8 cellular contexts compared by ENCODE assay signal in genomic region chrX:153922932-153923857, GRCh38. TPM values are rescaled to one million over a fixed set of nuclear protein-coding genes. Genes with fewer than 3 reads are reported as not detected.
DNase-seq lines count a peak whose midpoint lies in the region; ATAC-seq, FAIRE-seq and TF ChIP-seq lines count a peak whose summit lies in the region.

No MANE protein-coding gene starts in this region.

- H3K36me3 Mint-ChIP-seq in T-helper 1 cell treated with Interleukin-12 subunit alpha and Interleukin-12 subunit beta and Interleukin-4 antibody, amounts not matched to agents 30 μg/mL and 1 μg/mL, for 36 hours (ENCODE audit: low read depth): peaks cover 28% of the 10 kb centered on the region
- H3K36me3 Mint-ChIP-seq in MCF 10A (ENCODE audit: insufficient read depth, unreplicated experiment): no peaks in the 10 kb centered on the region

- WGBS in HepG2 (ENCODE audit: low lambda C conversion rate): 38% methylated on average over 7 of the region's 25 CpGs

- H3K9me3 Mint-ChIP-seq in T-helper 1 cell treated with Interleukin-12 subunit alpha and Interleukin-12 subunit beta and Interleukin-4 antibody, amounts not matched to agents 30 μg/mL and 1 μg/mL, for 36 hours: no peaks in the 10 kb centered on the region
- no peaks in the 10 kb centered on the region for H3K9me3 Mint-ChIP-seq in MCF 10A (ENCODE audit: unreplicated experiment)

- no peaks in the 10 kb centered on the region for H3K27me3 Mint-ChIP-seq in T-helper 1 cell treated with Interleukin-12 subunit alpha and Interleukin-12 subunit beta and Interleukin-4 antibody, amounts not matched to agents 30 μg/mL and 1 μg/mL, for 36 hours (ENCODE audit: low read depth)
- peaks cover 22% of the 10 kb centered on the region for H3K27me3 Mint-ChIP-seq in MCF 10A (ENCODE audit: insufficient read depth, unreplicated experiment)

- no peaks in the 10 kb centered on the region for H3K79me2 ChIP-seq in HepG2 (ENCODE audit: insufficient read depth, low read length)

- 0 out of 2 replicates have a peak overlapping the region, but pooled peaks have one; percentile 29 for H3K9ac ChIP-seq in HepG2 (ENCODE audit: insufficient read depth, low read depth, low read length)

- TF ChIP-seq CTCF in MCF 10A (IDR thresholded peaks at IDR 0.05; ENCODE audit: unreplicated experiment): peak; percentile 59
- TF ChIP-seq CTCF in HepG2 (CRISPR knock-in tag; IDR thresholded peaks at IDR 0.05): peak; percentile 64

- in situ Hi-C loops in HepG2 (cut with HindIII; ENCODE audit: extremely low pct_ligation_motif_present, low pct_unique_long_range_greater_than_20kb): no loop called here

- no peak overlapping the region for H3K27ac ChIP-seq in HepG2 (ENCODE audit: extremely low read length, insufficient read depth, low read length)

- H3K4me2 ChIP-seq in HepG2 (ENCODE audit: low read depth, low read length): peak overlapping the region; percentile 70

- peaks cover 21% of the 10 kb centered on the region for H3K4me1 Mint-ChIP-seq in T-helper 1 cell treated with Interleukin-12 subunit alpha and Interleukin-12 subunit beta and Interleukin-4 antibody, amounts not matched to agents 30 μg/mL and 1 μg/mL, for 36 hours (ENCODE audit: low read depth)
- peaks cover 9% of the 10 kb centered on the region for H3K4me1 Mint-ChIP-seq in MCF 10A (ENCODE audit: insufficient read depth, unreplicated experiment)

- peak overlapping the region; percentile 68 for H3K27ac Mint-ChIP-seq in T-helper 1 cell treated with Interleukin-12 subunit alpha and Interleukin-12 subunit beta and Interleukin-4 antibody, amounts not matched to agents 30 μg/mL and 1 μg/mL, for 36 hours
- no peak overlapping the region for H3K27ac Mint-ChIP-seq in MCF 10A (ENCODE audit: low read depth, unreplicated experiment)

- no peaks in the 10 kb centered on the region; a peak in 2 of 5 replicates for H3K27me3 ChIP-seq in HepG2 (ENCODE audit: control insufficient read depth in 1 of 2, insufficient read depth in 2 of 2, low read length in 2 of 2)

- H2AFZ ChIP-seq in HepG2 (ENCODE audit: low read length): no peak overlapping the region

- TF ChIP-seq RAD21 in HepG2 (CRISPR knock-in tag; IDR thresholded peaks at IDR 0.05): no peak

- H3K36me3 ChIP-seq in HepG2 (replicated peaks in 1 of 2; ENCODE audit: control insufficient read depth in 1 of 2, insufficient read depth in 2 of 2, low read length in 2 of 2): no peaks in the 10 kb centered on the region

- no peak for TF ChIP-seq POLR2A in HepG2 (IDR thresholded peaks at IDR 0.05; ENCODE audit: insufficient read depth in 1 of 2, low read depth in 2 of 2, low read length in 2 of 2)

- TF ChIP-seq EP300 in HepG2 (IDR thresholded peaks at IDR 0.05; ENCODE audit: low read depth in 2 of 2, low read length in 2 of 2) (no peak), HepG2 (CRISPR knock-in tag; IDR thresholded peaks at IDR 0.05; ENCODE audit: borderline replicate concordance) (no peak)

- peak overlapping the region in 1 of 3 experiments; percentile 59; a peak in 2 of 6 replicates for H3K4me3 ChIP-seq in HepG2 (replicated peaks in 1 of 3; ENCODE audit: insufficient read depth in 1 of 3, low read depth in 2 of 3, low read length in 3 of 3)

- FAIRE-seq in HepG2 (lab: Jason Lieb, UNC): peak; percentile 53

- peak; percentile 69 for ATAC-seq in HepG2
- no peak for ATAC-seq in HG02763 (IDR thresholded peaks at IDR 0.05; ENCODE audit: unreplicated experiment)
- ATAC-seq in GM21786 (IDR thresholded peaks at IDR 0.05; ENCODE audit: unreplicated experiment): no peak
- no peak for ATAC-seq in GM21737 (IDR thresholded peaks at IDR 0.05; ENCODE audit: unreplicated experiment)

- intact Hi-C loops in MCF 10A (cut with micrococcal nuclease) (no loop called here), HepG2 (cut with micrococcal nuclease; ENCODE audit: unreplicated experiment) (no loop called here)

- H3K4me1 ChIP-seq in HepG2 (ENCODE audit: insufficient read depth, low read length): peaks cover 55% of the 10 kb centered on the region

- DNase-seq in T-helper 1 cell (no peak), NCI-H226 (peak; percentile 26), MCF 10A (ENCODE audit: unreplicated experiment) (peak; percentile 63), HepG2 (ENCODE audit: low spot score) (no peak)

- POLR2A ChIA-PET in MCF 10A (lab: Yijun Ruan, JAX): interaction anchor here (0.6 to 1.5 kb wide), 6 partner anchors 12 to 191 kb away, joined by 3 to 4 read pairs (median 3); partner anchors contain the start of genes HCFC1, IDH3G and SSR4
- POLR2A ChIA-PET in HepG2 (lab: Yijun Ruan, JAX): interaction anchor here (0.9 to 1.9 kb wide), 6 partner anchors 11 to 159 kb away, joined by 3 to 9 read pairs (median 4); partner anchors contain the start of genes NAA10 and PLXNB3

- BruUV-seq in MCF 10A (replicated peaks; lab: Mats Ljungman, UMichigan) (no TSS peak), HepG2 (replicated peaks; lab: Mats Ljungman, UMichigan) (no TSS peak)

- no peaks in the 10 kb centered on the region for H4K20me1 ChIP-seq in HepG2 (ENCODE audit: insufficient read depth, low read length)

- H3K9me3 ChIP-seq in HepG2 (ENCODE audit: low read length): no peaks in the 10 kb centered on the region

- CTCF ChIA-PET in MCF 10A (lab: Yijun Ruan, JAX): interaction anchor here (0.6 to 5.0 kb wide), 15 partner anchors 8 to 307 kb away, joined by 3 to 31 read pairs (median 4); partner anchors contain the start of gene PLXNB3
- CTCF ChIA-PET in HepG2 (lab: Yijun Ruan, JAX; ENCODE audit: low intra/inter-chr PET ratio, low total read pairs): interaction anchor here (2.3 to 4.4 kb wide), 2 partner anchors 24 to 30 kb away, joined by 8 to 29 read pairs; no protein-coding TSS in a partner anchor

- H3K4me3 Mint-ChIP-seq in T-helper 1 cell treated with Interleukin-12 subunit alpha and Interleukin-12 subunit beta and Interleukin-4 antibody, amounts not matched to agents 30 μg/mL and 1 μg/mL, for 36 hours: peak overlapping the region; percentile 96
- no peak overlapping the region for H3K4me3 Mint-ChIP-seq in MCF 10A (ENCODE audit: unreplicated experiment)

RNA-seq across cellular contexts. Expression of gene ARHGAP4, which starts 2.9 kb away (rescaled TPM):
- 2.3 and 2.6 TPM in 2 replicates for total RNA-seq in MCF 10A (2022)
- 0.64 TPM in 1 of 2 replicates, not detected in the other for total RNA-seq in HepG2 (2016; rRNA removed; fragmentation: Illumina TruSeq; extraction: Trizol)
- not detected in 2 replicates for total RNA-seq in HepG2 (2016; cell fraction: cytosol; rRNA removed; fragmentation: Illumina TruSeq; extraction: Trizol; ENCODE audit: low read depth)
- total RNA-seq in HepG2 (2016; cell fraction: insoluble cytoplasmic fraction; rRNA removed; fragmentation: Illumina TruSeq; extraction: Trizol): 0.22 TPM in 1 of 2 replicates, not detected in the other
- total RNA-seq in HepG2 (2016; cell fraction: membrane; rRNA removed; fragmentation: Illumina TruSeq; extraction: Trizol): 0.28 TPM in 1 of 2 replicates, not detected in the other
- total RNA-seq in HepG2 (2016; cell fraction: nucleus; rRNA removed; fragmentation: Illumina TruSeq; extraction: Trizol): 0.41 TPM in 1 of 2 replicates, not detected in the other
- 0.57 and 1.1 TPM in 2 replicates for polyA plus RNA-seq in HepG2 (2011; rRNA removed)
- 0.10 and 0.19 TPM in 2 replicates for polyA plus RNA-seq in HepG2 (2011; cell fraction: cytosol; rRNA removed)
- polyA plus RNA-seq in HepG2 (2011; cell fraction: nucleus; rRNA removed): 7.0 and 9.1 TPM in 2 replicates
- 0.35 and 0.59 TPM in 2 replicates for polyA plus RNA-seq in HepG2 (2012)
- not detected in 2 replicates for polyA plus RNA-seq in HepG2 (2016; cell fraction: cytosol; fragmentation: Illumina TruSeq; extraction: Trizol; ENCODE audit: low read depth)
- not detected in 2 replicates for polyA plus RNA-seq in HepG2 (2016; cell fraction: insoluble cytoplasmic fraction; fragmentation: Illumina TruSeq; extraction: Trizol; ENCODE audit: low read depth)
- polyA plus RNA-seq in HepG2 (2016; cell fraction: membrane; fragmentation: Illumina TruSeq; extraction: Trizol; ENCODE audit: low read depth): not detected in 2 replicates
- 0.64 and 1.9 TPM in 2 replicates for polyA plus RNA-seq in HepG2 (2016; cell fraction: nucleus; fragmentation: Illumina TruSeq; extraction: Trizol; ENCODE audit: insufficient read depth, low read depth)
- 1.6 and 1.8 TPM in 2 replicates for polyA minus RNA-seq in HepG2 (2011; rRNA and poly(A)+ RNA removed; ENCODE audit: low replicate concordance)
- polyA minus RNA-seq in HepG2 (2011; cell fraction: cytosol; rRNA and poly(A)+ RNA removed): 1.1 TPM in 1 of 2 replicates, not detected in the other
- 1.2 and 2.8 TPM in 2 replicates for polyA minus RNA-seq in HepG2 (2011; cell fraction: nucleus; rRNA and poly(A)+ RNA removed)

RNA-seq across cellular contexts. Expression of gene NAA10, which starts 11.6 kb away (rescaled TPM):
- 166 and 196 TPM in 2 replicates for total RNA-seq in MCF 10A (2022)
- total RNA-seq in HepG2 (2016; rRNA removed; fragmentation: Illumina TruSeq; extraction: Trizol): 51.1 and 51.7 TPM in 2 replicates
- total RNA-seq in HepG2 (2016; cell fraction: cytosol; rRNA removed; fragmentation: Illumina TruSeq; extraction: Trizol; ENCODE audit: low read depth): 55.8 and 62.5 TPM in 2 replicates
- 47.6 and 50.9 TPM in 2 replicates for total RNA-seq in HepG2 (2016; cell fraction: insoluble cytoplasmic fraction; rRNA removed; fragmentation: Illumina TruSeq; extraction: Trizol)
- 52.1 and 59.2 TPM in 2 replicates for total RNA-seq in HepG2 (2016; cell fraction: membrane; rRNA removed; fragmentation: Illumina TruSeq; extraction: Trizol)
- 27.3 and 30.2 TPM in 2 replicates for total RNA-seq in HepG2 (2016; cell fraction: nucleus; rRNA removed; fragmentation: Illumina TruSeq; extraction: Trizol)
- polyA plus RNA-seq in HepG2 (2011; rRNA removed): 49.1 and 49.2 TPM in 2 replicates
- polyA plus RNA-seq in HepG2 (2011; cell fraction: cytosol; rRNA removed): 61.9 and 80.7 TPM in 2 replicates
- polyA plus RNA-seq in HepG2 (2011; cell fraction: nucleus; rRNA removed): 84.9 and 98.2 TPM in 2 replicates
- polyA plus RNA-seq in HepG2 (2012): 45.4 and 52.3 TPM in 2 replicates
- 168 and 195 TPM in 2 replicates for polyA plus RNA-seq in HepG2 (2016; cell fraction: cytosol; fragmentation: Illumina TruSeq; extraction: Trizol; ENCODE audit: low read depth)
- polyA plus RNA-seq in HepG2 (2016; cell fraction: insoluble cytoplasmic fraction; fragmentation: Illumina TruSeq; extraction: Trizol; ENCODE audit: low read depth): 99.2 and 109 TPM in 2 replicates
- polyA plus RNA-seq in HepG2 (2016; cell fraction: membrane; fragmentation: Illumina TruSeq; extraction: Trizol; ENCODE audit: low read depth): 92.8 and 108 TPM in 2 replicates
- 92.2 and 97.8 TPM in 2 replicates for polyA plus RNA-seq in HepG2 (2016; cell fraction: nucleus; fragmentation: Illumina TruSeq; extraction: Trizol; ENCODE audit: insufficient read depth, low read depth)
- polyA minus RNA-seq in HepG2 (2011; rRNA and poly(A)+ RNA removed; ENCODE audit: low replicate concordance): 30.3 and 98.8 TPM in 2 replicates
- polyA minus RNA-seq in HepG2 (2011; cell fraction: cytosol; rRNA and poly(A)+ RNA removed): 14.6 and 17.3 TPM in 2 replicates
- 23.7 and 25.0 TPM in 2 replicates for polyA minus RNA-seq in HepG2 (2011; cell fraction: nucleus; rRNA and poly(A)+ RNA removed)

RNA-seq across cellular contexts. Expression of gene AVPR2, which starts 18.7 kb away (rescaled TPM):
- total RNA-seq in MCF 10A (2022) (not detected in 2 replicates), HepG2 (2016; rRNA removed; fragmentation: Illumina TruSeq; extraction: Trizol) (not detected in 2 replicates)
- not detected in 2 replicates for total RNA-seq in HepG2 (2016; cell fraction: cytosol; rRNA removed; fragmentation: Illumina TruSeq; extraction: Trizol; ENCODE audit: low read depth)
- not detected in 2 replicates for total RNA-seq in HepG2 (2016; cell fraction: insoluble cytoplasmic fraction; rRNA removed; fragmentation: Illumina TruSeq; extraction: Trizol)
- not detected in 2 replicates for total RNA-seq in HepG2 (2016; cell fraction: membrane; rRNA removed; fragmentation: Illumina TruSeq; extraction: Trizol)
- total RNA-seq in HepG2 (2016; cell fraction: nucleus; rRNA removed; fragmentation: Illumina TruSeq; extraction: Trizol): not detected in 2 replicates
- polyA plus RNA-seq in HepG2 (2011; rRNA removed): not detected in 2 replicates
- polyA plus RNA-seq in HepG2 (2011; cell fraction: cytosol; rRNA removed): not detected in 2 replicates
- not detected in 2 replicates for polyA plus RNA-seq in HepG2 (2011; cell fraction: nucleus; rRNA removed)
- not detected in 2 replicates for polyA plus RNA-seq in HepG2 (2012)
- polyA plus RNA-seq in HepG2 (2016; cell fraction: cytosol; fragmentation: Illumina TruSeq; extraction: Trizol; ENCODE audit: low read depth): not detected in 2 replicates
- not detected in 2 replicates for polyA plus RNA-seq in HepG2 (2016; cell fraction: insoluble cytoplasmic fraction; fragmentation: Illumina TruSeq; extraction: Trizol; ENCODE audit: low read depth)
- polyA plus RNA-seq in HepG2 (2016; cell fraction: membrane; fragmentation: Illumina TruSeq; extraction: Trizol; ENCODE audit: low read depth): not detected in 2 replicates
- not detected in 2 replicates for polyA plus RNA-seq in HepG2 (2016; cell fraction: nucleus; fragmentation: Illumina TruSeq; extraction: Trizol; ENCODE audit: insufficient read depth, low read depth)
- polyA minus RNA-seq in HepG2 (2011; rRNA and poly(A)+ RNA removed; ENCODE audit: low replicate concordance): 0.18 and 0.87 TPM in 2 replicates
- not detected in 2 replicates for polyA minus RNA-seq in HepG2 (2011; cell fraction: cytosol; rRNA and poly(A)+ RNA removed)
- not detected in 2 replicates for polyA minus RNA-seq in HepG2 (2011; cell fraction: nucleus; rRNA and poly(A)+ RNA removed)

RNA-seq across cellular contexts. Expression of gene RENBP, which starts 21.2 kb away (rescaled TPM):
- total RNA-seq in MCF 10A (2022): 0.23 TPM in 1 of 2 replicates, not detected in the other
- total RNA-seq in HepG2 (2016; rRNA removed; fragmentation: Illumina TruSeq; extraction: Trizol): 0.77 and 1.4 TPM in 2 replicates
- total RNA-seq in HepG2 (2016; cell fraction: cytosol; rRNA removed; fragmentation: Illumina TruSeq; extraction: Trizol; ENCODE audit: low read depth): not detected in 2 replicates
- 0.48 and 1.3 TPM in 2 replicates for total RNA-seq in HepG2 (2016; cell fraction: insoluble cytoplasmic fraction; rRNA removed; fragmentation: Illumina TruSeq; extraction: Trizol)
- 0.31 and 0.34 TPM in 2 replicates for total RNA-seq in HepG2 (2016; cell fraction: membrane; rRNA removed; fragmentation: Illumina TruSeq; extraction: Trizol)
- 0.78 and 1.4 TPM in 2 replicates for total RNA-seq in HepG2 (2016; cell fraction: nucleus; rRNA removed; fragmentation: Illumina TruSeq; extraction: Trizol)
- polyA plus RNA-seq in HepG2 (2011; rRNA removed): 2.0 and 2.6 TPM in 2 replicates
- polyA plus RNA-seq in HepG2 (2011; cell fraction: cytosol; rRNA removed): 2.7 and 3.2 TPM in 2 replicates
- 7.0 and 9.2 TPM in 2 replicates for polyA plus RNA-seq in HepG2 (2011; cell fraction: nucleus; rRNA removed)
- 1.5 and 2.1 TPM in 2 replicates for polyA plus RNA-seq in HepG2 (2012)
- 0.29 and 0.48 TPM in 2 replicates for polyA plus RNA-seq in HepG2 (2016; cell fraction: cytosol; fragmentation: Illumina TruSeq; extraction: Trizol; ENCODE audit: low read depth)
- 0.72 and 1.8 TPM in 2 replicates for polyA plus RNA-seq in HepG2 (2016; cell fraction: insoluble cytoplasmic fraction; fragmentation: Illumina TruSeq; extraction: Trizol; ENCODE audit: low read depth)
- 0.16 and 0.45 TPM in 2 replicates for polyA plus RNA-seq in HepG2 (2016; cell fraction: membrane; fragmentation: Illumina TruSeq; extraction: Trizol; ENCODE audit: low read depth)
- polyA plus RNA-seq in HepG2 (2016; cell fraction: nucleus; fragmentation: Illumina TruSeq; extraction: Trizol; ENCODE audit: insufficient read depth, low read depth): 0.89 and 1.6 TPM in 2 replicates
- polyA minus RNA-seq in HepG2 (2011; rRNA and poly(A)+ RNA removed; ENCODE audit: low replicate concordance): 3.3 TPM in 1 of 2 replicates, not detected in the other
- 0.53 and 1.5 TPM in 2 replicates for polyA minus RNA-seq in HepG2 (2011; cell fraction: cytosol; rRNA and poly(A)+ RNA removed)
- polyA minus RNA-seq in HepG2 (2011; cell fraction: nucleus; rRNA and poly(A)+ RNA removed): 1.6 and 1.7 TPM in 2 replicates

RNA-seq across cellular contexts. Expression of gene L1CAM, which starts 37.2 kb away (rescaled TPM):
- total RNA-seq in MCF 10A (2022) (20.7 and 41.0 TPM in 2 replicates), HepG2 (2016; rRNA removed; fragmentation: Illumina TruSeq; extraction: Trizol) (1.1 and 1.4 TPM in 2 replicates)
- 0.18 and 0.30 TPM in 2 replicates for total RNA-seq in HepG2 (2016; cell fraction: cytosol; rRNA removed; fragmentation: Illumina TruSeq; extraction: Trizol; ENCODE audit: low read depth)
- 0.74 and 1.1 TPM in 2 replicates for total RNA-seq in HepG2 (2016; cell fraction: insoluble cytoplasmic fraction; rRNA removed; fragmentation: Illumina TruSeq; extraction: Trizol)
- total RNA-seq in HepG2 (2016; cell fraction: membrane; rRNA removed; fragmentation: Illumina TruSeq; extraction: Trizol): 0.59 and 0.74 TPM in 2 replicates
- 2.9 and 3.0 TPM in 2 replicates for total RNA-seq in HepG2 (2016; cell fraction: nucleus; rRNA removed; fragmentation: Illumina TruSeq; extraction: Trizol)
- 2.0 and 5.0 TPM in 2 replicates for polyA plus RNA-seq in HepG2 (2011; rRNA removed)
- polyA plus RNA-seq in HepG2 (2011; cell fraction: cytosol; rRNA removed): 2.5 TPM in 2 replicates
- 15.9 and 17.0 TPM in 2 replicates for polyA plus RNA-seq in HepG2 (2011; cell fraction: nucleus; rRNA removed)
- polyA plus RNA-seq in HepG2 (2012): 1.8 and 5.5 TPM in 2 replicates
- polyA plus RNA-seq in HepG2 (2016; cell fraction: cytosol; fragmentation: Illumina TruSeq; extraction: Trizol; ENCODE audit: low read depth): 0.24 TPM in 2 replicates
- polyA plus RNA-seq in HepG2 (2016; cell fraction: insoluble cytoplasmic fraction; fragmentation: Illumina TruSeq; extraction: Trizol; ENCODE audit: low read depth): 0.83 and 1.4 TPM in 2 replicates
- polyA plus RNA-seq in HepG2 (2016; cell fraction: membrane; fragmentation: Illumina TruSeq; extraction: Trizol; ENCODE audit: low read depth): 0.46 and 0.98 TPM in 2 replicates
- polyA plus RNA-seq in HepG2 (2016; cell fraction: nucleus; fragmentation: Illumina TruSeq; extraction: Trizol; ENCODE audit: insufficient read depth, low read depth): 6.9 and 8.1 TPM in 2 replicates
- 14.7 and 119 TPM in 2 replicates for polyA minus RNA-seq in HepG2 (2011; rRNA and poly(A)+ RNA removed; ENCODE audit: low replicate concordance)
- polyA minus RNA-seq in HepG2 (2011; cell fraction: cytosol; rRNA and poly(A)+ RNA removed): 4.0 and 7.3 TPM in 2 replicates
- polyA minus RNA-seq in HepG2 (2011; cell fraction: nucleus; rRNA and poly(A)+ RNA removed): 4.6 and 6.8 TPM in 2 replicates

Comparison
In these comparisons a context has a peak if more than half of its experiments do, and no peak if none do; other contexts are left out.
1. DNase-seq: peak in NCI-H226 (single experiment) and MCF 10A (single experiment); none in T-helper 1 cell (0 of 5) and HepG2 (single experiment).